In genomic region chr19:31334101-31334848, GRCh38 we compare ENCODE assay signal across 17 cellular contexts. TPM values are rescaled to one million over a fixed set of nuclear protein-coding genes. Genes with fewer than 3 reads are reported as not detected.
A peak's percentile ranks its signal among the peaks of the same experiment; 100 is the strongest.
DNase-seq lines count a peak whose midpoint lies in the region; TF ChIP-seq lines count a peak whose summit lies in the region.
"Had no signal": no experiment of that assay in that cellular context is flagged by ENCODE, and none has a peak within 500 bp of the region (broad histone marks: within the 10 kb centered on the region; RNA-seq: fewer than 3 reads in every experiment).

No MANE protein-coding gene starts in this region.

- H3K4me1 ChIP-seq in SK-N-SH (ENCODE audit: control insufficient read depth in 1 of 2, insufficient read depth in 2 of 2, low read depth in 1 of 2, low read length in 1 of 2) (peaks cover 33 to 69% of the 10 kb centered on the region in 2 experiments), endocrine pancreas (ENCODE audit: control insufficient read depth, insufficient read depth, low read length) (peaks cover 5% of the 10 kb centered on the region), osteoblast (ENCODE audit: insufficient read depth, low read length) (peaks cover 38% of the 10 kb centered on the region), stomach (peaks cover 4 to 90% (median 40%) of the 10 kb centered on the region in 4 donors)

- H3K36me3 ChIP-seq in SK-N-SH (replicated peaks in 1 of 2; ENCODE audit: control insufficient read depth in 1 of 2, insufficient read depth in 2 of 2, low read length in 1 of 2) (peaks cover 4 to 5% of the 10 kb centered on the region in 2 experiments), endocrine pancreas (ENCODE audit: control insufficient read depth, insufficient read depth, low read length) (no peaks in the 10 kb centered on the region), osteoblast (ENCODE audit: insufficient read depth, low read length) (no peaks in the 10 kb centered on the region), stomach (no peaks in the 10 kb centered on the region)
- H3K36me3 ChIP-seq: BE2C had no signal

- no peak for TF ChIP-seq CTCF in SK-N-SH (IDR thresholded peaks at IDR 0.05)
- TF ChIP-seq CTCF in osteoblast (IDR thresholded peaks at IDR 0.05; ENCODE audit: extremely low read depth, low read depth, low read length), result no peak
- no peak for TF ChIP-seq CTCF in stomach (IDR thresholded peaks at IDR 0.05)

- no peak overlapping the region; a peak in 1 of 4 replicates for H3K27ac ChIP-seq in SK-N-SH (ENCODE audit: low read depth in 2 of 2, low read length in 1 of 2)
- peak overlapping the region; percentile 4 for H3K27ac ChIP-seq in osteoblast (ENCODE audit: low read depth, low read length)
- H3K27ac ChIP-seq in stomach, result peak overlapping the region in 2 of 5 donors; percentile 31 to 37
- H3K27ac ChIP-seq: coronary artery had no signal

- no peaks in the 10 kb centered on the region for H3K9me2 ChIP-seq in SK-N-SH

- TF ChIP-seq EP300 in SK-N-SH (IDR thresholded peaks at IDR 0.05; ENCODE audit: borderline replicate concordance in 1 of 2, low read depth in 1 of 2, low read length in 1 of 2) (no peak), stomach (IDR thresholded peaks at IDR 0.05) (no peak)

- peaks cover 13% of the 10 kb centered on the region for H4K20me1 ChIP-seq in SK-N-SH (ENCODE audit: insufficient read depth)
- H4K20me1 ChIP-seq in osteoblast (ENCODE audit: insufficient read depth, low read length), result peaks cover 12% of the 10 kb centered on the region

- H3K4me2 ChIP-seq in SK-N-SH (peak overlapping the region; percentile 40; the same call in 1 of the 2 replicates), osteoblast (ENCODE audit: insufficient read depth, low read length) (peak overlapping the region; percentile 26)

- H3F3A ChIP-seq in SK-N-SH (replicated peaks; ENCODE audit: insufficient read depth), result no peaks in the 10 kb centered on the region

- H3K27me3 ChIP-seq in SK-N-SH (ENCODE audit: insufficient read depth), result no peaks in the 10 kb centered on the region
- H3K27me3 ChIP-seq in endocrine pancreas (ENCODE audit: control insufficient read depth, insufficient read depth, low read length), result no peaks in the 10 kb centered on the region
- no peaks in the 10 kb centered on the region for H3K27me3 ChIP-seq in osteoblast (ENCODE audit: insufficient read depth, low read length)
- peaks cover 0 to 6% (median 0%) of the 10 kb centered on the region in 3 donors for H3K27me3 ChIP-seq in stomach
- H3K27me3 ChIP-seq: BE2C had no signal

- H2AFZ ChIP-seq in SK-N-SH (ENCODE audit: low read depth) (no peak overlapping the region), osteoblast (ENCODE audit: low read length) (no peak overlapping the region)

- H3K9me3 ChIP-seq in SK-N-SH, result no peaks in the 10 kb centered on the region
- H3K9me3 ChIP-seq in endocrine pancreas (ENCODE audit: control insufficient read depth, low read length), result no peaks in the 10 kb centered on the region
- no peaks in the 10 kb centered on the region for H3K9me3 ChIP-seq in osteoblast (ENCODE audit: low read depth, low read length)
- no peaks in the 10 kb centered on the region for H3K9me3 ChIP-seq in stomach
- H3K9me3 ChIP-seq: BE2C had no signal

- peak; percentile 34 for DNase-seq in H4 (ENCODE audit: low spot score)
- DNase-seq in SK-N-SH, result no peak
- DNase-seq in osteoblast (ENCODE audit: insufficient read length, low spot score, missing footprints), result no peak
- DNase-seq in NCI-H2196 treated with DMSO at 0.1 percent for 48 hours (lab: John Stamatoyannopoulos, UW; ENCODE audit: unreplicated experiment), result no peak
- DNase-seq in NCI-H2107 treated with DMSO at 0.1 percent for 48 hours (lab: John Stamatoyannopoulos, UW; ENCODE audit: unreplicated experiment), result no peak
- DNase-seq in stomach, result no peak
- DNase-seq in NCI-H1417 treated with DMSO at 0.1 percent for 48 hours (lab: John Stamatoyannopoulos, UW), result no peak
- DNase-seq: activated CD8-positive, alpha-beta memory T cell treated with anti-CD3 and anti-CD28 coated beads, Interleukin-2, amount 10 ng/mL, durations not matched to agents 7 days and 5 days; amniotic stem cell; BE2C; erythroblast; left colon; NCI-H1092 treated with DMSO at 0.1 percent for 48 hours; NK-92 treated with Interleukin-12 subunit alpha and Interleukin-12 subunit beta, amount 100 ng/mL, for 24 hours; stimulated activated CD4-positive, alpha-beta T cell treated with anti-CD3 and anti-CD28 coated beads, Interleukin-4, amount 100 ng/mL, for 4 hours had no signal

- H3K4me3 ChIP-seq in SK-N-SH (ENCODE audit: low read depth in 2 of 2, low read length in 1 of 2) (no peak overlapping the region), endocrine pancreas (ENCODE audit: control insufficient read depth, insufficient read depth, low read length) (peak overlapping the region; percentile 2), osteoblast (ENCODE audit: insufficient read depth, low read length) (no peak overlapping the region), stomach (no peak overlapping the region)
- H3K4me3 ChIP-seq: coronary artery had no signal

- H3K79me2 ChIP-seq in SK-N-SH (ENCODE audit: insufficient read depth), result peaks cover 61% of the 10 kb centered on the region
- peaks cover 79% of the 10 kb centered on the region for H3K79me2 ChIP-seq in osteoblast (ENCODE audit: insufficient read depth, low read length)

- WGBS in SK-N-SH (ENCODE audit: low lambda C conversion rate), result 79% methylated on average over 7 of the region's 7 CpGs
- 74 to 86% (median 83%) methylated on average over 7 of the region's 7 CpGs for WGBS in stomach, 5 donors

- H3K9ac ChIP-seq in SK-N-SH (no peak overlapping the region), endocrine pancreas (ENCODE audit: control insufficient read depth, insufficient read depth, low read length) (no peak overlapping the region)

- no peak for TF ChIP-seq POLR2A in stomach (IDR thresholded peaks at IDR 0.05)

- CTCF ChIA-PET in SK-N-SH (lab: Yijun Ruan, JAX), result interaction anchor here (0.6 to 1.0 kb wide), 3 partner anchors 11 to 591 kb away, joined by 3 read pairs; no protein-coding TSS in a partner anchor

- no peak for TF ChIP-seq RAD21 in SK-N-SH (IDR thresholded peaks at IDR 0.05; ENCODE audit: low read length)

- intact Hi-C loops in stomach (cut with DNase I; ENCODE audit: low total_unique reads), result no loop called here

- POLR2A ChIA-PET in SK-N-SH (lab: Yijun Ruan, JAX), result no interaction called here

TF ChIP-seq in SK-N-SH, 30 proteins besides CTCF, POLR2A, EP300 and RAD21 (continues in another document):
- no peak for TF ChIP-seq TCF12 (IDR thresholded peaks at IDR 0.05)
- TF ChIP-seq, protein P1, sequence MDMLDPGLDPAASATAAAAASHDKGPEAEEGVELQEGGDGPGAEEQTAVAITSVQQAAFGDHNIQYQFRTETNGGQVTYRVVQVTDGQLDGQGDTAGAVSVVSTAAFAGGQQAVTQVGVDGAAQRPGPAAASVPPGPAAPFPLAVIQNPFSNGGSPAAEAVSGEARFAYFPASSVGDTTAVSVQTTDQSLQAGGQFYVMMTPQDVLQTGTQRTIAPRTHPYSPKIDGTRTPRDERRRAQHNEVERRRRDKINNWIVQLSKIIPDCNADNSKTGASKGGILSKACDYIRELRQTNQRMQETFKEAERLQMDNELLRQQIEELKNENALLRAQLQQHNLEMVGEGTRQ (IDR thresholded peaks at IDR 0.05; ENCODE audit: borderline replicate concordance, low read depth, low read length), result no peak
- no peak for TF ChIP-seq FOXM1 (IDR thresholded peaks at IDR 0.05; ENCODE audit: low read depth)
- TF ChIP-seq FOXJ3 (CRISPR knock-in tag; IDR thresholded peaks at IDR 0.05), result no peak
- TF ChIP-seq, protein P2, sequence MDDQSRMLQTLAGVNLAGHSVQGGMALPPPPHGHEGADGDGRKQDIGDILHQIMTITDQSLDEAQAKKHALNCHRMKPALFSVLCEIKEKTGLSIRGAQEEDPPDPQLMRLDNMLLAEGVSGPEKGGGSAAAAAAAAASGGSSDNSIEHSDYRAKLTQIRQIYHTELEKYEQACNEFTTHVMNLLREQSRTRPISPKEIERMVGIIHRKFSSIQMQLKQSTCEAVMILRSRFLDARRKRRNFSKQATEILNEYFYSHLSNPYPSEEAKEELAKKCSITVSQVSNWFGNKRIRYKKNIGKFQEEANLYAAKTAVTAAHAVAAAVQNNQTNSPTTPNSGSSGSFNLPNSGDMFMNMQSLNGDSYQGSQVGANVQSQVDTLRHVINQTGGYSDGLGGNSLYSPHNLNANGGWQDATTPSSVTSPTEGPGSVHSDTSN (IDR thresholded peaks at IDR 0.05), result no peak
- no peak for TF ChIP-seq JUND (IDR thresholded peaks at IDR 0.05)
- TF ChIP-seq, protein P3, sequence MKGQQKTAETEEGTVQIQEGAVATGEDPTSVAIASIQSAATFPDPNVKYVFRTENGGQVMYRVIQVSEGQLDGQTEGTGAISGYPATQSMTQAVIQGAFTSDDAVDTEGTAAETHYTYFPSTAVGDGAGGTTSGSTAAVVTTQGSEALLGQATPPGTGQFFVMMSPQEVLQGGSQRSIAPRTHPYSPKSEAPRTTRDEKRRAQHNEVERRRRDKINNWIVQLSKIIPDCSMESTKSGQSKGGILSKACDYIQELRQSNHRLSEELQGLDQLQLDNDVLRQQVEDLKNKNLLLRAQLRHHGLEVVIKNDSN (IDR thresholded peaks at IDR 0.05; ENCODE audit: borderline replicate concordance, low read depth), result no peak
- TF ChIP-seq ELF1 (IDR thresholded peaks at IDR 0.05), result no peak
- TF ChIP-seq RXRA (IDR thresholded peaks at IDR 0.05; ENCODE audit: borderline replicate concordance, low read depth), result no peak
- TF ChIP-seq GABPA (IDR thresholded peaks at IDR 0.05; ENCODE audit: low read depth), result no peak
- no peak for TF ChIP-seq MAX (IDR thresholded peaks at IDR 0.05; ENCODE audit: low read depth)
- TF ChIP-seq SIN3A (IDR thresholded peaks at IDR 0.05; ENCODE audit: borderline replicate concordance, low read depth, low read length), result no peak

RNA-seq across cellular contexts. Expression of gene TSHZ3, which starts 15.0 kb away (rescaled TPM):
- 5.4 and 7.1 TPM in 2 replicates for total RNA-seq in H4 (2014; rRNA removed; shearing (Covaris generic))
- polyA plus RNA-seq in SK-N-SH (2012; rRNA removed) (3.0 and 3.3 TPM in 2 replicates), stomach (1 to 10 TPM; 3.3 to 5.8 (median 3.7) TPM)
- 2.5 and 2.8 TPM in 2 replicates for polyA plus RNA-seq in SK-N-SH (2012; cell fraction: cytosol; rRNA removed)
- polyA plus RNA-seq in SK-N-SH (2012; cell fraction: nucleus; rRNA removed), result 13.7 and 14.0 TPM in 2 replicates
- total RNA-seq in osteoblast (7.6 and 9.4 TPM in 2 replicates), stomach (10 to 100 TPM in 1 of 5 donors, 1 to 10 TPM in 3, under 1 TPM in 1; 0.87 to 14.3 (median 6.4) TPM)
